ENCODE assay signal across 12 cellular contexts in the genomic region with DNA sequence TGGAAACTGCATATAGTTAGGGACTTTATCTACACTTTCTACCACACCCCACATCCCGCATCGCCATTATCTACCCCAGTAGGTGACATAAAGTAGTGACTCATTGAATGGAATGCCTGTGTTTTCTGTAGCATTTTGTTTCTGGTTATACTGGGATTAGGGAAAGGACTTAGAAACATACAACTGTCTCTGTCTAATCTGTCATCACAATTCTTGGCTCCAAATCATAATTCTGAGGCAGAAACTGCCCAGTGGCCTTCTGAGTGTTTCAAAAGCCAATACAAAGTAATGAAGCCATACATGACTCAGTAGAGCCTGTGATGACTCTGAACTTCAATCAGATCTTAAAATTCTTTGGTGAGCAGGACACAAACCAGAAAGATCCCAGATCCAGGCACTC.
A peak's percentile ranks its signal among the peaks of the same experiment; 100 is the strongest.
DNase-seq lines count a peak whose midpoint lies in the region; ATAC-seq, FAIRE-seq and TF ChIP-seq lines count a peak whose summit lies in the region.
"Had no signal": no experiment of that assay in that cellular context is flagged by ENCODE, and none has a peak within 500 bp of the region (broad histone marks: within the 10 kb centered on the region; RNA-seq: fewer than 3 reads in every experiment).

No MANE protein-coding gene starts in this region.

- TF ChIP-seq RAD21 in SK-N-SH (IDR thresholded peaks at IDR 0.05; ENCODE audit: low read length): no peak

- no peak overlapping the region for H3K27ac Mint-ChIP-seq in stimulated activated naive CD8-positive, alpha-beta T cell treated with anti-CD3 and anti-CD28 coated beads, Interleukin-15, amount 100 ng/mL, for 72 hours
- H3K27ac Mint-ChIP-seq: activated naive CD8-positive, alpha-beta T cell treated with anti-CD3 and anti-CD28 coated beads for 36 hours; dendritic cell treated with granulocyte-macrophage colony-stimulating factor and Interleukin-4, amounts not matched to agents 40 ng/mL and 50 ng/mL, for 4 days had no signal

- no peak for ATAC-seq in stimulated activated naive CD8-positive, alpha-beta T cell treated with anti-CD3 and anti-CD28 coated beads, Interleukin-15, amount 100 ng/mL, for 72 hours
- ATAC-seq in HG03571 (IDR thresholded peaks at IDR 0.05; ENCODE audit: unreplicated experiment) (no peak), GM18858 (IDR thresholded peaks at IDR 0.05; ENCODE audit: unreplicated experiment) (no peak)
- ATAC-seq: left ventricle myocardium superior had no signal

- WGBS in SK-N-SH (ENCODE audit: low lambda C conversion rate): 45% methylated on average over 2 of the region's 2 CpGs

- H3K79me2 ChIP-seq in SK-N-SH (ENCODE audit: insufficient read depth): no peaks in the 10 kb centered on the region

- no peaks in the 10 kb centered on the region for H3K27me3 ChIP-seq in SK-N-SH (ENCODE audit: insufficient read depth)

- H3K4me1 ChIP-seq in SK-N-SH (ENCODE audit: control insufficient read depth in 1 of 2, insufficient read depth in 2 of 2, low read depth in 1 of 2, low read length in 1 of 2): 0 out of 4 replicates have a peak, but pooled peaks cover 0 to 5% of the 10 kb centered on the region in 2 experiments

- H3K9ac ChIP-seq in SK-N-SH: peak overlapping the region; percentile 17; the same call in 1 of the 2 replicates

- H3F3A ChIP-seq in SK-N-SH (replicated peaks; ENCODE audit: insufficient read depth): peaks cover 14% of the 10 kb centered on the region

- TF ChIP-seq CTCF in SK-N-SH (IDR thresholded peaks at IDR 0.05): no peak

- no peaks in the 10 kb centered on the region for H3K36me3 ChIP-seq in SK-N-SH (replicated peaks in 1 of 2; ENCODE audit: control insufficient read depth in 1 of 2, insufficient read depth in 2 of 2, low read length in 1 of 2)

- H3K4me3 Mint-ChIP-seq in stimulated activated naive CD8-positive, alpha-beta T cell treated with anti-CD3 and anti-CD28 coated beads, Interleukin-15, amount 100 ng/mL, for 72 hours: no peak overlapping the region
- H3K4me3 Mint-ChIP-seq: activated naive CD8-positive, alpha-beta T cell treated with anti-CD3 and anti-CD28 coated beads for 36 hours; dendritic cell treated with granulocyte-macrophage colony-stimulating factor and Interleukin-4, amounts not matched to agents 40 ng/mL and 50 ng/mL, for 4 days had no signal

- no peaks in the 10 kb centered on the region for H3K9me3 Mint-ChIP-seq in stimulated activated naive CD8-positive, alpha-beta T cell treated with anti-CD3 and anti-CD28 coated beads, Interleukin-15, amount 100 ng/mL, for 72 hours
- H3K9me3 Mint-ChIP-seq: activated naive CD8-positive, alpha-beta T cell treated with anti-CD3 and anti-CD28 coated beads for 36 hours; dendritic cell treated with granulocyte-macrophage colony-stimulating factor and Interleukin-4, amounts not matched to agents 40 ng/mL and 50 ng/mL, for 4 days had no signal

- H3K4me2 ChIP-seq in SK-N-SH: peak overlapping the region; percentile 5; the same call in 1 of the 2 replicates

- no peaks in the 10 kb centered on the region for H3K9me2 ChIP-seq in SK-N-SH

- no peak overlapping the region for H2AFZ ChIP-seq in SK-N-SH (ENCODE audit: low read depth)

- POLR2A ChIA-PET in SK-N-SH (lab: Yijun Ruan, JAX): no interaction called here

- H3K27me3 Mint-ChIP-seq in stimulated activated naive CD8-positive, alpha-beta T cell treated with anti-CD3 and anti-CD28 coated beads, Interleukin-15, amount 100 ng/mL, for 72 hours: no peaks in the 10 kb centered on the region
- H3K27me3 Mint-ChIP-seq: activated naive CD8-positive, alpha-beta T cell treated with anti-CD3 and anti-CD28 coated beads for 36 hours; dendritic cell treated with granulocyte-macrophage colony-stimulating factor and Interleukin-4, amounts not matched to agents 40 ng/mL and 50 ng/mL, for 4 days had no signal

- DNase-seq in HCEC 1CT (peak; percentile 38), SK-N-SH (no peak), fibroblast of peridontal ligament (ENCODE audit: extremely low read depth) (peak; percentile 30), urothelium cell line (ENCODE audit: low spot score) (peak; percentile 33)
- DNase-seq in stimulated activated naive CD8-positive, alpha-beta T cell treated with anti-CD3 and anti-CD28 coated beads, Interleukin-15, amount 100 ng/mL, for 72 hours: no peak
- DNase-seq: activated naive CD8-positive, alpha-beta T cell treated with anti-CD3 and anti-CD28 coated beads for 36 hours; left ventricle myocardium superior had no signal

- peak overlapping the region in 1 of 2 experiments; percentile 78; a peak in 2 of 4 replicates for H3K27ac ChIP-seq in SK-N-SH (ENCODE audit: low read depth in 2 of 2, low read length in 1 of 2)
- H3K27ac ChIP-seq: skin epidermis, VCaP had no signal

- no peaks in the 10 kb centered on the region for H3K4me1 Mint-ChIP-seq in stimulated activated naive CD8-positive, alpha-beta T cell treated with anti-CD3 and anti-CD28 coated beads, Interleukin-15, amount 100 ng/mL, for 72 hours
- H3K4me1 Mint-ChIP-seq: activated naive CD8-positive, alpha-beta T cell treated with anti-CD3 and anti-CD28 coated beads for 36 hours had no signal

- no peak for FAIRE-seq in urothelium cell line (lab: Jason Lieb, UNC)

- H3K9me3 ChIP-seq in SK-N-SH: no peaks in the 10 kb centered on the region

- no peaks in the 10 kb centered on the region for H4K20me1 ChIP-seq in SK-N-SH (ENCODE audit: insufficient read depth)

- CTCF ChIA-PET in SK-N-SH (lab: Yijun Ruan, JAX): no interaction called here

- no peak overlapping the region for H3K4me3 ChIP-seq in SK-N-SH (ENCODE audit: low read depth in 2 of 2, low read length in 1 of 2)
- H3K4me3 ChIP-seq: skin epidermis had no signal

- no peak; a peak in 1 of 4 replicates for TF ChIP-seq EP300 in SK-N-SH (IDR thresholded peaks at IDR 0.05; ENCODE audit: borderline replicate concordance in 1 of 2, low read depth in 1 of 2, low read length in 1 of 2)

TF ChIP-seq in SK-N-SH, 30 proteins besides CTCF, POLR2A, EP300 and RAD21 (continues in another document):
- TF ChIP-seq REST (IDR thresholded peaks at IDR 0.05; ENCODE audit: low read depth, low read length): no peak
- TF ChIP-seq TEAD4 (IDR thresholded peaks at IDR 0.05; ENCODE audit: borderline replicate concordance, insufficient read depth): 0 out of 2 replicates have a peak, but pooled peaks have one; percentile 23
- no peak for TF ChIP-seq ELF1 (IDR thresholded peaks at IDR 0.05)
- TF ChIP-seq TCF12 (IDR thresholded peaks at IDR 0.05): peak; percentile 77
- TF ChIP-seq RFX5 (IDR thresholded peaks at IDR 0.05; ENCODE audit: low read length): no peak
- no peak for TF ChIP-seq RCOR1 (IDR thresholded peaks at IDR 0.05; ENCODE audit: low read length)
- no peak for TF ChIP-seq POLR2AphosphoS5 (IDR thresholded peaks at IDR 0.05; ENCODE audit: low read depth, low read length)
- peak; percentile 66; the same call in 1 of the 2 replicates for TF ChIP-seq FOSL2 (IDR thresholded peaks at IDR 0.05; ENCODE audit: borderline replicate concordance, low read depth)
- TF ChIP-seq USF1 (IDR thresholded peaks at IDR 0.05; ENCODE audit: borderline replicate concordance, low read depth): no peak
- no peak for TF ChIP-seq GABPA (IDR thresholded peaks at IDR 0.05; ENCODE audit: low read depth)
- TF ChIP-seq FOXJ3 (CRISPR knock-in tag; IDR thresholded peaks at IDR 0.05): no peak
- no peak for TF ChIP-seq RXRA (IDR thresholded peaks at IDR 0.05; ENCODE audit: borderline replicate concordance, low read depth)
- TF ChIP-seq FOXM1 (IDR thresholded peaks at IDR 0.05; ENCODE audit: low read depth): no peak
- no peak for TF ChIP-seq YY1 (IDR thresholded peaks at IDR 0.05; ENCODE audit: low read depth)
- TF ChIP-seq TAF1 (IDR thresholded peaks at IDR 0.05; ENCODE audit: borderline replicate concordance, low read depth, low read length): no peak
- TF ChIP-seq, protein P1, sequence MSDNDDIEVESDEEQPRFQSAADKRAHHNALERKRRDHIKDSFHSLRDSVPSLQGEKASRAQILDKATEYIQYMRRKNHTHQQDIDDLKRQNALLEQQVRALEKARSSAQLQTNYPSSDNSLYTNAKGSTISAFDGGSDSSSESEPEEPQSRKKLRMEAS (IDR thresholded peaks at IDR 0.05; ENCODE audit: low read depth): no peak
- TF ChIP-seq GATA2 (CRISPR knock-in tag; IDR thresholded peaks at IDR 0.05): no peak

Comparison
In these comparisons a context has a peak if more than half of its experiments do, and no peak if none do; other contexts are left out.
1. DNase-seq: peak in HCEC 1CT (single experiment), fibroblast of peridontal ligament (single experiment) and urothelium cell line (single experiment); none in SK-N-SH (single experiment) and stimulated activated naive CD8-positive, alpha-beta T cell treated with anti-CD3 and anti-CD28 coated beads, Interleukin-15, amount 100 ng/mL, for 72 hours (0 of 2).